ENCODE assay signal across 10 cellular contexts in genomic region chr6:166032366-166033171, GRCh38.
DNase-seq lines count a peak whose midpoint lies in the region; ATAC-seq and TF ChIP-seq lines count a peak whose summit lies in the region.
"Had no signal": no experiment of that assay in that cellular context is flagged by ENCODE, and none has a peak within 500 bp of the region (broad histone marks: within the 10 kb centered on the region; RNA-seq: fewer than 3 reads in every experiment).

No MANE protein-coding gene starts in this region.

- peak; percentile 20 for TF ChIP-seq CTCF in GM06990 (IDR thresholded peaks at IDR 0.05; ENCODE audit: insufficient read depth, low read length, poor library complexity, severe bottlenecking)
- no peak for TF ChIP-seq CTCF in omental fat pad (IDR thresholded peaks at IDR 0.05)

- no peak for DNase-seq in GM06990 (ENCODE audit: extremely low read depth, insufficient read length)
- DNase-seq in epidermal melanocyte (ENCODE audit: insufficient read length, low spot score): peak; percentile 26
- DNase-seq in omental fat pad (ENCODE audit: low spot score): no peak
- DNase-seq in central memory CD4-positive, alpha-beta T cell: no peak
- DNase-seq in OCI-M2 (lab: John Stamatoyannopoulos, UW; ENCODE audit: unreplicated experiment): no peak
- DNase-seq: T-helper 2 cell had no signal

- H3K36me3 ChIP-seq in GM06990 (ENCODE audit: control insufficient read depth, insufficient read depth, low read length): no peaks in the 10 kb centered on the region
- no peaks in the 10 kb centered on the region for H3K36me3 ChIP-seq in HUES48 (ENCODE audit: control insufficient read depth, insufficient read depth, low read length)
- H3K36me3 ChIP-seq: esophagus muscularis mucosa had no signal

- H3K9ac ChIP-seq in HUES48 (ENCODE audit: low read depth, low read length): no peak overlapping the region

- H3K27me3 ChIP-seq in GM06990 (replicated peaks; ENCODE audit: control insufficient read depth, insufficient read depth, low read length) (no peaks in the 10 kb centered on the region), HUES48 (ENCODE audit: control insufficient read depth, insufficient read depth, low read length) (no peaks in the 10 kb centered on the region)
- H3K27me3 ChIP-seq: esophagus muscularis mucosa had no signal

- ATAC-seq in omental fat pad (ENCODE audit: low FRiP score) (peak; percentile 76), HG03045 (IDR thresholded peaks at IDR 0.05; ENCODE audit: unreplicated experiment) (no peak), GM18520 (IDR thresholded peaks at IDR 0.05; ENCODE audit: unreplicated experiment) (no peak)

- H3K4me1 ChIP-seq in HUES48 (ENCODE audit: control insufficient read depth, insufficient read depth, low read length): peaks cover 18% of the 10 kb centered on the region

- peak overlapping the region; percentile 38 for H3K27ac ChIP-seq in HUES48 (ENCODE audit: low read depth, low read length)

- H3K9me3 ChIP-seq in HUES48 (ENCODE audit: control insufficient read depth, insufficient read depth, low read length): no peaks in the 10 kb centered on the region

- no peak overlapping the region for H3K4me3 ChIP-seq in GM06990 (replicated peaks; ENCODE audit: low read depth, low read length)
- no peak overlapping the region for H3K4me3 ChIP-seq in HUES48 (ENCODE audit: low read depth, low read length)
- H3K4me3 ChIP-seq: esophagus muscularis mucosa had no signal
